ENCODE assay signal across 8 cellular contexts in the genomic region with DNA sequence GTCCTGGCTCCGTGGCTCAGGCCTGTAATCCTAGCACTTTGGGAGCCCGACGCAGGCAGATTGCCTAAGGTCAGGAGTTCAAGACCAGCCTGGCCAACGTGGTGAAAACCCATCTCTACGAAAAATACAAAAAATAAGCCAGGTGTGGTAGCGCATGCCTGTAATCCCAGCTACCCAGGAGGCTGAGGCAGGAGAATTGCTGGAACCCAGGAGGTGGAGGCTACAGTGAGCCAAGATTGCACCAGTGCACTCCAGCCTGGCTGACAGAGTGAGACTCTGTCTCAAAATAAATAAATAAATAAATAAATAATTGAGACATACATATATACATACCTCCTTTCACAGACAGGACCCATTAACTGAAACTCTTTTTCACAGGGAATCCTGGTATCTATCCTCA. TPM values are rescaled to one million over a fixed set of nuclear protein-coding genes. Genes with fewer than 3 reads are reported as not detected.
DNase-seq lines count a peak whose midpoint lies in the region; ATAC-seq and TF ChIP-seq lines count a peak whose summit lies in the region.
"Not testable (repeated sequence)": the region's sequence is repeated elsewhere in the genome, so short reads cannot be mapped to it uniquely, and the experiment has no call there.

No MANE protein-coding gene starts in this region.

- not testable (repeated sequence) for H3K27ac ChIP-seq in ACC112 (ENCODE audit: low read depth, low read length); duodenal mucosa (ENCODE audit: low read depth, low read length); right cardiac atrium (ENCODE audit: low read length)
- peak overlapping the region in 1 of 2 experiments; percentile 88; a peak in 2 of 4 replicates for H3K27ac ChIP-seq in SK-N-SH (ENCODE audit: low read depth in 2 of 2, low read length in 1 of 2)

- TF ChIP-seq RAD21 in SK-N-SH (IDR thresholded peaks at IDR 0.05; ENCODE audit: low read length): not testable (repeated sequence)

- intact Hi-C loops in right cardiac atrium (cut with DNase I): loop anchor here in 1 of 4 donors (5.0 kb wide), 1 partner anchor 76 kb away; the partner anchor contains the start of gene SPTSSA

- not testable (repeated sequence) for DNase-seq in HAP-1 (ENCODE audit: low spot score in 2 of 2); SK-N-SH; right cardiac atrium; naive thymus-derived CD8-positive, alpha-beta T cell; stimulated activated effector memory CD8-positive, alpha-beta T cell treated with anti-CD3 and anti-CD28 coated beads, Interleukin-12 subunit alpha, Interleukin-12 subunit beta, amount 100 ng/mL, for 72 hours (ENCODE audit: low spot score in 2 of 2)

- H3K4me1 Mint-ChIP-seq in activated naive CD4-positive, alpha-beta T cell treated with anti-CD3 and anti-CD28 coated beads, Interleukin-2, amount 50 U/mL, for 24 hours: peaks cover 50% of the 10 kb centered on the region
- H3K4me1 Mint-ChIP-seq in naive thymus-derived CD8-positive, alpha-beta T cell: peaks cover 10 to 42% (median 33%) of the 10 kb centered on the region in 4 donors
- peaks cover 31% of the 10 kb centered on the region for H3K4me1 Mint-ChIP-seq in stimulated activated effector memory CD8-positive, alpha-beta T cell treated with anti-CD3 and anti-CD28 coated beads, Interleukin-12 subunit alpha, Interleukin-12 subunit beta, amount 100 ng/mL, for 72 hours

- not testable (repeated sequence) for H3K9me3 Mint-ChIP-seq in activated naive CD4-positive, alpha-beta T cell treated with anti-CD3 and anti-CD28 coated beads, Interleukin-2, amount 50 U/mL, for 24 hours; naive thymus-derived CD8-positive, alpha-beta T cell; stimulated activated effector memory CD8-positive, alpha-beta T cell treated with anti-CD3 and anti-CD28 coated beads, Interleukin-12 subunit alpha, Interleukin-12 subunit beta, amount 100 ng/mL, for 72 hours

- H3K9ac ChIP-seq in SK-N-SH (peak overlapping the region; percentile 90; the same call in 1 of the 2 replicates), duodenal mucosa (ENCODE audit: low read depth in 1 of 2, low read length in 2 of 2) (peak overlapping the region; percentile 99 to 100)

- CTCF ChIA-PET in SK-N-SH (lab: Yijun Ruan, JAX): interaction anchor here (2.6 kb wide), 1 partner anchor 207 kb away, joined by 9 read pairs; no protein-coding TSS in a partner anchor

- H3K4me2 ChIP-seq in SK-N-SH: peak overlapping the region; percentile 76

- not testable (repeated sequence) for ATAC-seq in right cardiac atrium; naive thymus-derived CD8-positive, alpha-beta T cell; stimulated activated effector memory CD8-positive, alpha-beta T cell treated with anti-CD3 and anti-CD28 coated beads, Interleukin-12 subunit alpha, Interleukin-12 subunit beta, amount 100 ng/mL, for 72 hours

- H3K36me3 ChIP-seq in ACC112 (ENCODE audit: insufficient read depth, low read length); HAP-1 (replicated peaks): not testable (repeated sequence)
- H3K36me3 ChIP-seq in SK-N-SH (replicated peaks in 1 of 2; ENCODE audit: control insufficient read depth in 1 of 2, insufficient read depth in 2 of 2, low read length in 1 of 2): peaks cover 12 to 25% of the 10 kb centered on the region in 2 experiments
- H3K36me3 ChIP-seq in duodenal mucosa (ENCODE audit: control insufficient read depth in 1 of 2, insufficient read depth in 2 of 2, low read length in 2 of 2): peaks cover 7 to 13% of the 10 kb centered on the region in 2 donors

- H3K9me2 ChIP-seq in SK-N-SH: not testable (repeated sequence)

- TF ChIP-seq EP300 in SK-N-SH (IDR thresholded peaks at IDR 0.05; ENCODE audit: borderline replicate concordance in 1 of 2, low read depth in 1 of 2, low read length in 1 of 2): not testable (repeated sequence)

- H3K9me3 ChIP-seq in HAP-1; SK-N-SH; duodenal mucosa (ENCODE audit: control insufficient read depth in 1 of 2, low read length in 2 of 2); right cardiac atrium (ENCODE audit: control insufficient read depth, low read length): not testable (repeated sequence)

- not testable (repeated sequence) for H3K27me3 ChIP-seq in ACC112 (ENCODE audit: insufficient read depth, low read length); HAP-1 (ENCODE audit: low read depth); SK-N-SH (ENCODE audit: insufficient read depth); duodenal mucosa (ENCODE audit: control insufficient read depth in 1 of 2, insufficient read depth in 2 of 2, low read length in 2 of 2); right cardiac atrium (ENCODE audit: control insufficient read depth, insufficient read depth)

- not testable (repeated sequence) for H3F3A ChIP-seq in SK-N-SH (replicated peaks; ENCODE audit: insufficient read depth)

- POLR2A ChIA-PET in SK-N-SH (lab: Yijun Ruan, JAX): not testable (repeated sequence)
- POLR2A ChIA-PET in naive thymus-derived CD8-positive, alpha-beta T cell (lab: Charles Lee): interaction anchor here (0.5 kb wide), 1 partner anchor 24 kb away, joined by 3 read pairs; no protein-coding TSS in a partner anchor

- in situ Hi-C loops in HAP-1 (cut with MboI; ENCODE audit: low sequenced_read_pairs): not testable (repeated sequence)

- peak overlapping the region; percentile 99 for H3K4me3 Mint-ChIP-seq in activated naive CD4-positive, alpha-beta T cell treated with anti-CD3 and anti-CD28 coated beads, Interleukin-2, amount 50 U/mL, for 24 hours
- H3K4me3 Mint-ChIP-seq in naive thymus-derived CD8-positive, alpha-beta T cell: peak overlapping the region; percentile 93 to 100 (median 98)
- H3K4me3 Mint-ChIP-seq in stimulated activated effector memory CD8-positive, alpha-beta T cell treated with anti-CD3 and anti-CD28 coated beads, Interleukin-12 subunit alpha, Interleukin-12 subunit beta, amount 100 ng/mL, for 72 hours: peak overlapping the region; percentile 98

- H4K20me1 ChIP-seq in SK-N-SH (ENCODE audit: insufficient read depth): not testable (repeated sequence)

- H3K36me3 Mint-ChIP-seq in activated naive CD4-positive, alpha-beta T cell treated with anti-CD3 and anti-CD28 coated beads, Interleukin-2, amount 50 U/mL, for 24 hours: not testable (repeated sequence)
- peaks cover 0 to 37% (median 5%) of the 10 kb centered on the region in 3 donors for H3K36me3 Mint-ChIP-seq in naive thymus-derived CD8-positive, alpha-beta T cell
- peaks cover 54% of the 10 kb centered on the region for H3K36me3 Mint-ChIP-seq in stimulated activated effector memory CD8-positive, alpha-beta T cell treated with anti-CD3 and anti-CD28 coated beads, Interleukin-12 subunit alpha, Interleukin-12 subunit beta, amount 100 ng/mL, for 72 hours

- H3K27ac Mint-ChIP-seq in activated naive CD4-positive, alpha-beta T cell treated with anti-CD3 and anti-CD28 coated beads, Interleukin-2, amount 50 U/mL, for 24 hours; stimulated activated effector memory CD8-positive, alpha-beta T cell treated with anti-CD3 and anti-CD28 coated beads, Interleukin-12 subunit alpha, Interleukin-12 subunit beta, amount 100 ng/mL, for 72 hours: not testable (repeated sequence)
- H3K27ac Mint-ChIP-seq in naive thymus-derived CD8-positive, alpha-beta T cell: peak overlapping the region; percentile 67 to 100 (median 98)

- H3K4me1 ChIP-seq in ACC112 (ENCODE audit: control insufficient read depth, insufficient read depth, low read length, unreplicated experiment) (peaks cover 12% of the 10 kb centered on the region), SK-N-SH (ENCODE audit: control insufficient read depth in 1 of 2, insufficient read depth in 2 of 2, low read depth in 1 of 2, low read length in 1 of 2) (peaks cover 10 to 12% of the 10 kb centered on the region in 2 experiments; a peak in 3 of 4 replicates), duodenal mucosa (ENCODE audit: control insufficient read depth in 1 of 2, insufficient read depth in 2 of 2, low read length in 2 of 2) (peaks cover 5 to 17% of the 10 kb centered on the region in 2 donors)
- not testable (repeated sequence) for H3K4me1 ChIP-seq in HAP-1; right cardiac atrium (ENCODE audit: control insufficient read depth, insufficient read depth, low read length)

- not testable (repeated sequence) for H3K27me3 Mint-ChIP-seq in activated naive CD4-positive, alpha-beta T cell treated with anti-CD3 and anti-CD28 coated beads, Interleukin-2, amount 50 U/mL, for 24 hours; naive thymus-derived CD8-positive, alpha-beta T cell

- peak overlapping the region; percentile 89 for H3K4me3 ChIP-seq in ACC112 (ENCODE audit: low read depth, low read length)
- peak overlapping the region; percentile 93; the same call in 1 of the 2 replicates for H3K4me3 ChIP-seq in HAP-1
- H3K4me3 ChIP-seq in SK-N-SH (ENCODE audit: low read depth in 2 of 2, low read length in 1 of 2): peak overlapping the region; percentile 89 to 97; a peak in 3 of 4 replicates
- peak overlapping the region; percentile 96 to 100 for H3K4me3 ChIP-seq in duodenal mucosa (ENCODE audit: low read depth in 1 of 2, low read length in 2 of 2)
- H3K4me3 ChIP-seq in right cardiac atrium (ENCODE audit: low read length): peak overlapping the region; percentile 89

- peaks cover 22% of the 10 kb centered on the region for H3K79me2 ChIP-seq in ACC112 (ENCODE audit: control insufficient read depth, insufficient read depth, low read length, unreplicated experiment)
- H3K79me2 ChIP-seq in SK-N-SH (ENCODE audit: insufficient read depth): peaks cover 36% of the 10 kb centered on the region

- TF ChIP-seq CTCF in SK-N-SH (IDR thresholded peaks at IDR 0.05): not testable (repeated sequence)

- 74% methylated on average over 6 of the region's 6 CpGs for WGBS in SK-N-SH (ENCODE audit: low lambda C conversion rate)
- 70% methylated on average over 6 of the region's 6 CpGs for WGBS in right cardiac atrium

- not testable (repeated sequence) for H2AFZ ChIP-seq in ACC112 (ENCODE audit: low read length, unreplicated experiment); SK-N-SH (ENCODE audit: low read depth)

RNA-seq across cellular contexts. Expression of gene EAPP, which starts 1.4 kb away (rescaled TPM):
- polyA plus RNA-seq in SK-N-SH (2012; rRNA removed) (30.0 and 34.5 TPM in 2 replicates), right cardiac atrium (30.6 TPM)
- polyA plus RNA-seq in SK-N-SH (2012; cell fraction: cytosol; rRNA removed): 45.9 and 61.5 TPM in 2 replicates
- polyA plus RNA-seq in SK-N-SH (2012; cell fraction: nucleus; rRNA removed): 12.2 and 17.2 TPM in 2 replicates
- total RNA-seq in right cardiac atrium: 10 to 100 TPM; 18.9 to 25.3 (median 22.2) TPM
- 10 to 100 TPM; 74.9 to 77.5 TPM for total RNA-seq in naive thymus-derived CD8-positive, alpha-beta T cell
- polyA plus RNA-seq in naive thymus-derived CD8-positive, alpha-beta T cell: 100 to 1,000 TPM; 101 to 115 (median 107) TPM
